In the genomic region with DNA sequence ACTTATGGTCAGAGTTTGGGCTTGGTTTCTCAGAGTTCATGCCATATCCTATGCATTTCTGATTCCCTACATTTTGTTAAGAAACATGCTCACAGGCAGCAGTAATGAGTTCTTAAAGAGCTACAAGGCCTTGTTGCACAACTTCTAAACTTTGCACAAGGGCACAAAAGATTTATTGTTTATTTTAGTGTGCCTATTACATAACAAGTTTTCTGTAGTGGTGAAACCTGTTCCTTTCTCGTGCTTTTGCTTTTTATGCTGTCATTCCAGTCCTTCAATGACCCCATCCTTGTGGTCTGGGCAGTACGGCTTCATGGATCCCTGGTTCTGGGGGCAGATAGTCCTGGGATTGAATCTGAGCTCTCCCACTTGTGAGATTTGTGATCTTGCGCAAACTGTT, we compare ENCODE assay signal across 10 cellular contexts.
DNase-seq lines count a peak whose midpoint lies in the region; ATAC-seq and TF ChIP-seq lines count a peak whose summit lies in the region.
"Had no signal": no experiment of that assay in that cellular context is flagged by ENCODE, and none has a peak within 500 bp of the region (broad histone marks: within the 10 kb centered on the region; RNA-seq: fewer than 3 reads in every experiment).

No MANE protein-coding gene starts in this region.

- H3K4me3 ChIP-seq in AG10803 (ENCODE audit: low read length): no peak overlapping the region
- H3K4me3 ChIP-seq in fibroblast of pulmonary artery (replicated peaks; ENCODE audit: low read depth, low read length): no peak overlapping the region
- H3K4me3 ChIP-seq: uterus had no signal

- CTCF ChIA-PET in HEK293T (lab: Yijun Ruan, JAX): interaction anchor here (1.2 kb wide), 1 partner anchor 11 kb away, joined by 4 read pairs; no protein-coding TSS in a partner anchor

- peak overlapping the region; percentile 83 for H3K27ac ChIP-seq in VCaP
- H3K27ac ChIP-seq: uterus had no signal

- DNase-seq in AG10803 (ENCODE audit: low read depth) (peak; percentile 53), fibroblast of pulmonary artery (ENCODE audit: low read depth) (peak; percentile 61), pons (ENCODE audit: low spot score) (peak; percentile 68), NCI-H187 (lab: John Stamatoyannopoulos, UW) (no peak), HEK293T (ENCODE audit: extremely low spot score) (no peak)
- DNase-seq: activated CD4-positive, CD25-positive, alpha-beta regulatory T cell treated with anti-CD3 and anti-CD28 coated beads, Interleukin-2, amount 50 U/mL, for 72 hours; uterus had no signal

- TF ChIP-seq CTCF in AG10803 (conservative IDR thresholded peaks at IDR 0.05; ENCODE audit: low read length): no peak
- no peak for TF ChIP-seq CTCF in VCaP (conservative IDR thresholded peaks at IDR 0.05)
- no peak for TF ChIP-seq CTCF in fibroblast of pulmonary artery (IDR thresholded peaks at IDR 0.05; ENCODE audit: low read length, missing control alignments)

- POLR2A ChIA-PET in HEK293T (lab: Yijun Ruan, JAX): interaction anchor here (1.3 kb wide), 1 partner anchor 18 kb away, joined by 3 read pairs; the partner anchor contains the start of gene ZNF507

- ATAC-seq in GM19452 (IDR thresholded peaks at IDR 0.05; ENCODE audit: unreplicated experiment) (no peak), HG03095 (IDR thresholded peaks at IDR 0.05; ENCODE audit: unreplicated experiment) (no peak)

TF ChIP-seq in HEK293T, 16 proteins besides CTCF, POLR2A, EP300 and RAD21:
- no peak for TF ChIP-seq LEF1 (IDR thresholded peaks at IDR 0.05; ENCODE audit: borderline replicate concordance)
- no peak for TF ChIP-seq FOXM1 (IDR thresholded peaks at IDR 0.05; ENCODE audit: borderline replicate concordance)
- TF ChIP-seq HDGF (IDR thresholded peaks at IDR 0.05; ENCODE audit: borderline replicate concordance): no peak
- no peak for TF ChIP-seq FOXA1 (IDR thresholded peaks at IDR 0.05)
- no peak for TF ChIP-seq ARNT (IDR thresholded peaks at IDR 0.05)
- TF ChIP-seq FOXK2 (IDR thresholded peaks at IDR 0.05): no peak
- TF ChIP-seq TARDBP (IDR thresholded peaks at IDR 0.05): no peak
- TF ChIP-seq BHLHE40 (IDR thresholded peaks at IDR 0.05; ENCODE audit: borderline replicate concordance): no peak
- no peak for TF ChIP-seq SUZ12 (IDR thresholded peaks at IDR 0.05)
- TF ChIP-seq CTBP1 (IDR thresholded peaks at IDR 0.05; ENCODE audit: borderline replicate concordance): no peak
- no peak for TF ChIP-seq L3MBTL2 (conservative IDR thresholded peaks at IDR 0.05)
- TF ChIP-seq ELF4 (IDR thresholded peaks at IDR 0.05): no peak
- TF ChIP-seq NFRKB (IDR thresholded peaks at IDR 0.05): no peak
- no peak for TF ChIP-seq SP1 (IDR thresholded peaks at IDR 0.05)
- no peak for TF ChIP-seq ZNF384 (IDR thresholded peaks at IDR 0.05)
- TF ChIP-seq, protein P1, sequence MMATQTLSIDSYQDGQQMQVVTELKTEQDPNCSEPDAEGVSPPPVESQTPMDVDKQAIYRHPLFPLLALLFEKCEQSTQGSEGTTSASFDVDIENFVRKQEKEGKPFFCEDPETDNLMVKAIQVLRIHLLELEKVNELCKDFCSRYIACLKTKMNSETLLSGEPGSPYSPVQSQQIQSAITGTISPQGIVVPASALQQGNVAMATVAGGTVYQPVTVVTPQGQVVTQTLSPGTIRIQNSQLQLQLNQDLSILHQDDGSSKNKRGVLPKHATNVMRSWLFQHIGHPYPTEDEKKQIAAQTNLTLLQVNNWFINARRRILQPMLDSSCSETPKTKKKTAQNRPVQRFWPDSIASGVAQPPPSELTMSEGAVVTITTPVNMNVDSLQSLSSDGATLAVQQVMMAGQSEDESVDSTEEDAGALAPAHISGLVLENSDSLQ (IDR thresholded peaks at IDR 0.05): no peak

Comparison
In these comparisons a context has a peak if more than half of its experiments do, and no peak if none do; other contexts are left out.
1. DNase-seq: peak in AG10803 (single experiment), fibroblast of pulmonary artery (single experiment) and pons (single experiment); none in NCI-H187 (0 of 2) and HEK293T (single experiment).